Comparison of ENCODE assay signal across 28 cellular contexts in genomic region chr2:100886054-100886453, GRCh38.
"Had no signal": no experiment of that assay in that cellular context is flagged by ENCODE, and none has a peak within 500 bp of the region (broad histone marks: within the 10 kb centered on the region; RNA-seq: fewer than 3 reads in every experiment).

No MANE protein-coding gene starts in this region.

- H3K9me3 Mint-ChIP-seq: activated B cell treated with CpG ODN at 0.5 μM for 24 hours; activated naive CD8-positive, alpha-beta T cell treated with anti-CD3 and anti-CD28 coated beads, Interleukin-2, amount 50 U/mL, for 24 hours; activated T-cell treated with anti-CD3 and anti-CD28 coated beads, Interleukin-2, amount 50 U/mL, for 4 hours; neural crest cell had no signal

- H3K27ac Mint-ChIP-seq: activated B cell treated with CpG ODN at 0.5 μM for 24 hours; activated naive CD8-positive, alpha-beta T cell treated with anti-CD3 and anti-CD28 coated beads, Interleukin-2, amount 50 U/mL, for 24 hours; progenitor cell of endocrine pancreas; stimulated activated naive B cell treated with anti-CD40 and anti-IgM and Interleukin-4, amounts not matched to agents 10 μg/mL and 1 μg/mL and 100 μg/mL, for 72 hours had no signal

- H3K9me3 ChIP-seq: esophagus muscularis mucosa, gastroesophageal sphincter, mucosa of descending colon, transverse colon, vagina had no signal

- H3K27ac ChIP-seq: transverse colon, vagina had no signal

- H3K36me3 Mint-ChIP-seq: brain, naive B cell had no signal

- H3K4me3 ChIP-seq: esophagus muscularis mucosa, gastroesophageal sphincter, mucosa of descending colon, transverse colon, vagina had no signal

- H3K27me3 ChIP-seq: esophagus muscularis mucosa, gastroesophageal sphincter, transverse colon, vagina had no signal

- ATAC-seq: activated naive CD8-positive, alpha-beta T cell treated with anti-CD3 and anti-CD28 coated beads, Interleukin-2, amount 50 U/mL, for 24 hours; activated T-cell treated with anti-CD3 and anti-CD28 coated beads, Interleukin-2, amount 50 U/mL, for 4 hours; gastroesophageal sphincter; left cardiac atrium; mucosa of descending colon; stimulated activated naive B cell treated with anti-CD40 and anti-IgM and Interleukin-4, amounts not matched to agents 10 μg/mL and 1 μg/mL and 100 μg/mL, for 72 hours had no signal

- H3K27me3 Mint-ChIP-seq: activated naive CD8-positive, alpha-beta T cell treated with anti-CD3 and anti-CD28 coated beads, Interleukin-2, amount 50 U/mL, for 24 hours; brain had no signal

- H3K36me3 ChIP-seq: esophagus muscularis mucosa, gastroesophageal sphincter, transverse colon, vagina had no signal

- H3K4me3 Mint-ChIP-seq: activated B cell treated with CpG ODN at 0.5 μM for 24 hours; activated naive CD8-positive, alpha-beta T cell treated with anti-CD3 and anti-CD28 coated beads, Interleukin-2, amount 50 U/mL, for 24 hours; activated T-cell treated with anti-CD3 and anti-CD28 coated beads, Interleukin-2, amount 50 U/mL, for 4 hours; naive B cell; neural crest cell; stimulated activated naive B cell treated with anti-CD40 and anti-IgM and Interleukin-4, amounts not matched to agents 10 μg/mL and 1 μg/mL and 100 μg/mL, for 72 hours had no signal

- H3K4me1 Mint-ChIP-seq: activated B cell treated with CpG ODN at 0.5 μM for 24 hours; naive B cell; stimulated activated naive B cell treated with anti-CD40 and anti-IgM and Interleukin-4, amounts not matched to agents 10 μg/mL and 1 μg/mL and 100 μg/mL, for 72 hours had no signal

- DNase-seq: activated B cell treated with CpG ODN at 0.5 μM for 24 hours; activated CD4-positive, alpha-beta T cell treated with anti-CD3 and anti-CD28 coated beads for 4 hours; activated CD4-positive, alpha-beta T cell treated with anti-CD3 and anti-CD28 coated beads, Interleukin-2, amount 50 U/mL, for 48 hours; activated CD8-positive, alpha-beta memory T cell treated with anti-CD3 and anti-CD28 coated beads, Interleukin-2, amount 50 U/mL, for 48 hours; activated naive CD4-positive, alpha-beta T cell treated with Interleukin-2 at 50 U/mL for 16 hours; activated naive CD8-positive, alpha-beta T cell treated with anti-CD3 and anti-CD28 coated beads, Interleukin-2, amount 50 U/mL, for 24 hours; activated T-cell treated with anti-CD3 and anti-CD28 coated beads, Interleukin-2, amount 50 U/mL, for 4 hours; effector memory CD4-positive, alpha-beta T cell; head of caudate nucleus; hypothalamus; islet precursor cell; left cardiac atrium; mesendoderm; mucosa of descending colon; naive B cell; occipital lobe; retina; stimulated activated CD4-positive, alpha-beta T cell treated with anti-CD3 and anti-CD28 coated beads, Interleukin-2, amount 100 ng/mL, for 48 hours; stimulated activated CD8-positive, alpha-beta memory T cell treated with anti-CD3 and anti-CD28 coated beads, Interleukin-4, amount 100 ng/mL, for 48 hours; stimulated activated naive B cell treated with anti-CD40 and anti-IgM and Interleukin-4, amounts not matched to agents 10 μg/mL and 1 μg/mL and 100 μg/mL, for 72 hours; T1000; transverse colon had no signal
